11 cellular contexts compared by ENCODE assay signal in genomic region chr12:3130053-3130805, GRCh38. TPM values are rescaled to one million over a fixed set of nuclear protein-coding genes. Genes with fewer than 3 reads are reported as not detected.
DNase-seq lines count a peak whose midpoint lies in the region; ATAC-seq, FAIRE-seq and TF ChIP-seq lines count a peak whose summit lies in the region.
"Had no signal": no experiment of that assay in that cellular context is flagged by ENCODE, and none has a peak within 500 bp of the region (broad histone marks: within the 10 kb centered on the region; RNA-seq: fewer than 3 reads in every experiment).

No MANE protein-coding gene starts in this region.

- TF ChIP-seq CTCF in glutamatergic neuron (IDR thresholded peaks at IDR 0.05; ENCODE audit: partially characterized antibody, unreplicated experiment) = no peak

- H3K4me3 Mint-ChIP-seq in glutamatergic neuron (ENCODE audit: unreplicated experiment) = no peak overlapping the region
- H3K4me3 Mint-ChIP-seq: dendritic cell treated with granulocyte-macrophage colony-stimulating factor and Interleukin-4, amounts not matched to agents 40 ng/mL and 50 ng/mL, for 4 days had no signal

- ATAC-seq in HG03196 (IDR thresholded peaks at IDR 0.05; ENCODE audit: unreplicated experiment) (no peak), HG02610 (IDR thresholded peaks at IDR 0.05; ENCODE audit: unreplicated experiment) (no peak)

- H3K9me3 Mint-ChIP-seq in glutamatergic neuron (ENCODE audit: unreplicated experiment) = peaks cover 2% of the 10 kb centered on the region

- H3K4me1 Mint-ChIP-seq in glutamatergic neuron (ENCODE audit: low read depth, unreplicated experiment) = peaks cover 38% of the 10 kb centered on the region

- peaks cover 5% of the 10 kb centered on the region for H3K36me3 Mint-ChIP-seq in glutamatergic neuron (ENCODE audit: unreplicated experiment)

- H3K27ac Mint-ChIP-seq in glutamatergic neuron (ENCODE audit: unreplicated experiment) = peak overlapping the region; percentile 48
- H3K27ac Mint-ChIP-seq: dendritic cell treated with granulocyte-macrophage colony-stimulating factor and Interleukin-4, amounts not matched to agents 40 ng/mL and 50 ng/mL, for 4 days had no signal

- FAIRE-seq in HTR-8/SVneo (lab: Jason Lieb, UNC) = peak; percentile 9

- H3K27me3 Mint-ChIP-seq in glutamatergic neuron (ENCODE audit: unreplicated experiment) = peaks cover 7% of the 10 kb centered on the region

- DNase-seq in HTR-8/SVneo (ENCODE audit: insufficient read length, low spot score) = no peak
- DNase-seq in NOMO-1 treated with DMSO at 0.1 percent for 48 hours (lab: John Stamatoyannopoulos, UW; ENCODE audit: unreplicated experiment) = peak; percentile 35
- no peak for DNase-seq in glutamatergic neuron
- DNase-seq in renal cortical epithelial cell (ENCODE audit: low read depth) = peak; percentile 83
- DNase-seq in NCI-H1105 (lab: John Stamatoyannopoulos, UW) = no peak
- DNase-seq in NCI-H510A treated with DMSO at 0.1 percent for 48 hours (lab: John Stamatoyannopoulos, UW) = no peak
- DNase-seq: activated gamma-delta T cell treated with Interleukin-2 at 50 U/mL for 16 hours, NCI-H510A had no signal

RNA-seq across cellular contexts. Expression of gene TSPAN9, which starts 53.0 kb away (rescaled TPM):
- total RNA-seq in glutamatergic neuron (ENCODE audit: unreplicated experiment) (142 TPM), renal cortical epithelial cell (24.7 and 91.3 TPM in 2 replicates)

Comparison
In these comparisons a context has a peak if more than half of its experiments do, and no peak if none do; other contexts are left out.
1. DNase-seq: peak in NOMO-1 treated with DMSO at 0.1 percent for 48 hours (single experiment) and renal cortical epithelial cell (single experiment); none in HTR-8/SVneo (single experiment), glutamatergic neuron (single experiment), NCI-H1105 (single experiment) and NCI-H510A treated with DMSO at 0.1 percent for 48 hours (single experiment).